ENCODE assay signal across 22 cellular contexts in the genomic region with DNA sequence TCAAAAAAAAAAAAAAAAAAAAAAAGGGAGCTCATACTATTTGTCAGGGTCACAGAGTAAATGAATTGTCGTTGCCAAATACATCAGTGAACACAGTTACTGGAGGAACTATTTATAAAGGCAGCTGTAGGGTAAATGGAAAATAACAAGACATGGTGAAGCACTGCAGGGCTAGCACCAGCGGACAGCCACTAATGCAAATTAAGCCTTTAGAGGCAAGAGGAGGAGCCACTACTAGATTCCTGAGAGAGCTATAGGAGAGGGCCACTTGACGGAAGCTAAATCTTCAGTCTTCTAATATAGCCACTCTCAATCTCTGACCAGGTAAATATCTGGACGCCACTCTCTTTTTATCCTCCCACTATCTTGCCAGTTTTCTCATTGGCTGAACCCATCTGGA.
A peak's percentile ranks its signal among the peaks of the same experiment; 100 is the strongest.
DNase-seq lines count a peak whose midpoint lies in the region; ATAC-seq and TF ChIP-seq lines count a peak whose summit lies in the region.
"Had no signal": no experiment of that assay in that cellular context is flagged by ENCODE, and none has a peak within 500 bp of the region (broad histone marks: within the 10 kb centered on the region; RNA-seq: fewer than 3 reads in every experiment).

No MANE protein-coding gene starts in this region.

- H3K27ac Mint-ChIP-seq in WTC11, result no peak overlapping the region
- peak overlapping the region; percentile 33 for H3K27ac Mint-ChIP-seq in mesothelial cell of epicardium
- no peak overlapping the region for H3K27ac Mint-ChIP-seq in Caco-2 (ENCODE audit: unreplicated experiment)
- H3K27ac Mint-ChIP-seq: B cell; CD4-positive, alpha-beta T cell; CD8-positive, alpha-beta T cell had no signal

- TF ChIP-seq CTCF in cardiac muscle cell (IDR thresholded peaks at IDR 0.05; ENCODE audit: low read depth, low read length), result no peak
- no peak for TF ChIP-seq CTCF in left ventricle myocardium inferior (IDR thresholded peaks at IDR 0.05; ENCODE audit: borderline replicate concordance)
- TF ChIP-seq CTCF in WTC11 (IDR thresholded peaks at IDR 0.05), result no peak
- TF ChIP-seq CTCF in mesothelial cell of epicardium (IDR thresholded peaks at IDR 0.05; ENCODE audit: unreplicated experiment), result no peak
- no peak for TF ChIP-seq CTCF in Caco-2 (IDR thresholded peaks at IDR 0.05; ENCODE audit: insufficient read depth in 1 of 2, low read depth in 1 of 2, low read length in 1 of 2, severe bottlenecking in 1 of 2, unreplicated experiment in 1 of 2)

- H3K9me3 ChIP-seq in cardiac muscle cell (ENCODE audit: low read depth) (no peaks in the 10 kb centered on the region), left ventricle myocardium inferior (replicated peaks) (peaks cover 7% of the 10 kb centered on the region), Caco-2 (no peaks in the 10 kb centered on the region)

- no peak overlapping the region for H3K4me3 ChIP-seq in cardiac muscle cell
- H3K4me3 ChIP-seq in left ventricle myocardium inferior, result no peak overlapping the region
- H3K4me3 ChIP-seq in Caco-2 (ENCODE audit: low read depth, low read length), result no peak overlapping the region
- H3K4me3 ChIP-seq: A549; BLaER1 treated with 17β-estradiol and CSF1 and Interleukin-3, amounts not matched to agents 10 nM and 100 nM; GM12878 had no signal

- no TSS peak for BruUV-seq in Caco-2 (replicated peaks; lab: Mats Ljungman, UMichigan)

- intact Hi-C loops in left ventricle myocardium inferior (cut with micrococcal nuclease) (no loop called here), Caco-2 (cut with micrococcal nuclease; ENCODE audit: unreplicated experiment) (no loop called here)

- POLR2A ChIA-PET in WTC11 (lab: Charles Lee) (interaction anchor here (0.6 to 0.7 kb wide), 2 partner anchors 386 to 444 kb away, joined by 3 read pairs; no protein-coding TSS in a partner anchor), Caco-2 (lab: Charles Lee) (interaction anchor here (0.6 kb wide), 1 partner anchor 113 kb away, joined by 5 read pairs; no protein-coding TSS in a partner anchor)

- peak overlapping the region; percentile 3 for H3K27ac ChIP-seq in cardiac muscle cell
- no peak overlapping the region for H3K27ac ChIP-seq in left ventricle myocardium inferior (replicated peaks)
- H3K27ac ChIP-seq: 22Rv1, A549, C4-2B had no signal

- H3K4me3 Mint-ChIP-seq in WTC11 (no peak overlapping the region), mesothelial cell of epicardium (no peak overlapping the region), Caco-2 (ENCODE audit: unreplicated experiment) (no peak overlapping the region)
- H3K4me3 Mint-ChIP-seq: B cell; CD4-positive, alpha-beta T cell; CD8-positive, alpha-beta T cell had no signal

- H3K36me3 ChIP-seq in cardiac muscle cell (no peaks in the 10 kb centered on the region), left ventricle myocardium inferior (no peaks in the 10 kb centered on the region), Caco-2 (ENCODE audit: control insufficient read depth, insufficient read depth, low read length) (no peaks in the 10 kb centered on the region)
- H3K36me3 ChIP-seq: BLaER1 treated with 17β-estradiol and CSF1 and Interleukin-3, amounts not matched to agents 10 nM and 100 nM had no signal

- H3K36me3 Mint-ChIP-seq in WTC11, result peaks cover 13% of the 10 kb centered on the region
- peaks cover 2% of the 10 kb centered on the region for H3K36me3 Mint-ChIP-seq in mesothelial cell of epicardium
- H3K36me3 Mint-ChIP-seq in Caco-2 (ENCODE audit: insufficient read depth, unreplicated experiment), result no peaks in the 10 kb centered on the region
- H3K36me3 Mint-ChIP-seq: CD8-positive, alpha-beta T cell had no signal

- CTCF ChIA-PET in WTC11 (lab: Charles Lee), result no interaction called here
- CTCF ChIA-PET in Caco-2 (lab: Charles Lee), result no interaction called here

- ATAC-seq in WTC11 (peak; percentile 76), GM18519 (IDR thresholded peaks at IDR 0.05; ENCODE audit: low FRiP score, unreplicated experiment) (no peak)
- ATAC-seq: A549; CD8-positive, alpha-beta T cell; GM12878 had no signal

- peak in 1 of 2 donors; percentile 77 for DNase-seq in cardiac muscle cell (ENCODE audit: low read depth in 1 of 2, low spot score in 1 of 2)
- DNase-seq in left ventricle myocardium inferior, result no peak
- DNase-seq in WTC11 (ENCODE audit: low spot score), result no peak
- no peak for DNase-seq in mesothelial cell of epicardium (ENCODE audit: low spot score in 2 of 2, unreplicated experiment in 2 of 2)
- DNase-seq in Caco-2, result no peak
- DNase-seq: AML-193; CD4-positive, alpha-beta T cell; CD8-positive, alpha-beta T cell; DMS 273 treated with DMSO at 0.1 percent for 48 hours; DMS153; DMS53; DMS79; DND-41; EL; GDM1 had no signal

- H3K27me3 Mint-ChIP-seq in WTC11 (ENCODE audit: low read depth) (no peaks in the 10 kb centered on the region), mesothelial cell of epicardium (ENCODE audit: low read depth) (no peaks in the 10 kb centered on the region), Caco-2 (ENCODE audit: insufficient read depth, unreplicated experiment) (peaks cover 3% of the 10 kb centered on the region)
- H3K27me3 Mint-ChIP-seq: B cell; CD4-positive, alpha-beta T cell had no signal

- peaks cover 28% of the 10 kb centered on the region for H3K9me3 Mint-ChIP-seq in WTC11
- H3K9me3 Mint-ChIP-seq in mesothelial cell of epicardium, result peaks cover 22% of the 10 kb centered on the region
- H3K9me3 Mint-ChIP-seq in Caco-2 (ENCODE audit: unreplicated experiment), result peaks cover 11% of the 10 kb centered on the region

- H3K27me3 ChIP-seq in cardiac muscle cell (no peaks in the 10 kb centered on the region), left ventricle myocardium inferior (ENCODE audit: low read depth) (no peaks in the 10 kb centered on the region), Caco-2 (replicated peaks; ENCODE audit: control insufficient read depth, insufficient read depth, low read length) (no peaks in the 10 kb centered on the region)
- H3K27me3 ChIP-seq: BLaER1 treated with 17β-estradiol and CSF1 and Interleukin-3, amounts not matched to agents 10 nM and 100 nM had no signal

- peaks cover 32% of the 10 kb centered on the region for H3K4me1 ChIP-seq in cardiac muscle cell (ENCODE audit: low read depth)
- no peaks in the 10 kb centered on the region for H3K4me1 ChIP-seq in left ventricle myocardium inferior
- H3K4me1 ChIP-seq in Caco-2, result no peaks in the 10 kb centered on the region
- H3K4me1 ChIP-seq: A549 had no signal

- H3K4me1 Mint-ChIP-seq in WTC11, result peaks cover 21% of the 10 kb centered on the region
- peaks cover 21% of the 10 kb centered on the region for H3K4me1 Mint-ChIP-seq in mesothelial cell of epicardium
- no peaks in the 10 kb centered on the region for H3K4me1 Mint-ChIP-seq in Caco-2 (ENCODE audit: low read depth, unreplicated experiment)
- H3K4me1 Mint-ChIP-seq: B cell had no signal

TF ChIP-seq in WTC11, 78 proteins besides CTCF, POLR2A, EP300 and RAD21:
- TF ChIP-seq RORB (CRISPR knock-in tag; IDR thresholded peaks at IDR 0.05) (no peak), ZNF263 (CRISPR knock-in tag; IDR thresholded peaks at IDR 0.05; ENCODE audit: low read depth) (no peak), HMGA2 (CRISPR knock-in tag; IDR thresholded peaks at IDR 0.05) (no peak), TEAD4 (CRISPR knock-in tag; IDR thresholded peaks at IDR 0.05) (no peak)
